ENCODE assay signal across 1 cellular context in genomic region chr6:31402324-31403282, GRCh38.
A peak's percentile ranks its signal among the peaks of the same experiment; 100 is the strongest.
TF ChIP-seq lines count a peak whose summit lies in the region.

No MANE protein-coding gene starts in this region.

TF ChIP-seq in H1, 55 proteins besides CTCF, POLR2A, EP300 and RAD21:
- TF ChIP-seq SIN3A (conservative IDR thresholded peaks at IDR 0.05 in 1 of 2, IDR thresholded peaks at IDR 0.05 in 1 of 2; ENCODE audit: low read depth in 1 of 2, low read length in 2 of 2) (0 out of 4 replicates have a peak, but pooled peaks of 1 of the 2 experiments have one; percentile 32), RFX5 (IDR thresholded peaks at IDR 0.05; ENCODE audit: borderline replicate concordance, low read depth, low read length) (no peak)
